Comparison of ENCODE assay signal across 1 cellular context in the genomic region with DNA sequence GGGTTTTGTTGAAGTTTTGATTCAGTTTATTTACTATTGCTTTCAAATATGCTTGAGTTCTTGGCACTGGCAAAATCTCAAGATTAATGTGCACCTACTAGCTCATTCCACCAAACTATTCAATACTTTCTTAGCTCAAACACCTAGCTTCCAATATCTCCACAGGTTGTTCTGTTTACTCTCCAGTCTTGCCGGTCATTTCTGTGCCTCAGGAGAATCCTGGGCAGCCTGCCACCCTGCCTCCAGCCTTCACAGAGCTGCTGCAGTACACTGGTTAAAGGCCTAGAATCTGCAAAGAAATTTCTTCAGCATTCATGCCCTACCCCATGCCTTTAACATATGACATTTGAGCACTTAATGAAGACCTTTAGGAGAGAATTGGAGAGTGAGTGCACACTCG.
TF ChIP-seq lines count a peak whose summit lies in the region.

No MANE protein-coding gene starts in this region.

TF ChIP-seq in HepG2, 621 proteins besides CTCF, POLR2A, EP300 and RAD21:
- TF ChIP-seq ZNF44 (CRISPR knock-in tag; IDR thresholded peaks at IDR 0.05): no peak
- no peak for TF ChIP-seq MYNN (CRISPR knock-in tag; IDR thresholded peaks at IDR 0.05; ENCODE audit: low read depth)
- TF ChIP-seq CENPT (CRISPR knock-in tag; IDR thresholded peaks at IDR 0.05; ENCODE audit: low read depth): no peak
- TF ChIP-seq, protein P1, sequence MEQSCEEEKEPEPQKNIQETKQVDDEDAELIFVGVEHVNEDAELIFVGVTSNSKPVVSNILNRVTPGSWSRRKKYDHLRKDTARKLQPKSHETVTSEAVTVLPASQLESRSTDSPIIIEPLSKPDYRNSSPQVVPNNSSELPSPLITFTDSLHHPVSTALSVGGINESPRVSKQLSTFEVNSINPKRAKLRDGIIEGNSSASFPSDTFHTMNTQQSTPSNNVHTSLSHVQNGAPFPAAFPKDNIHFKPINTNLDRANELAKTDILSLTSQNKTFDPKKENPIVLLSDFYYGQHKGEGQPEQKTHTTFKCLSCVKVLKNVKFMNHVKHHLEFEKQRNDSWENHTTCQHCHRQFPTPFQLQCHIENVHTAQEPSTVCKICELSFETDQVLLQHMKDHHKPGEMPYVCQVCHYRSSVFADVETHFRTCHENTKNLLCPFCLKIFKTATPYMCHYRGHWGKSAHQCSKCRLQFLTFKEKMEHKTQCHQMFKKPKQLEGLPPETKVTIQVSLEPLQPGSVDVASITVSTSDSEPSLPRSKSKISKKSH (CRISPR knock-in tag; IDR thresholded peaks at IDR 0.05; ENCODE audit: borderline replicate concordance): no peak
- TF ChIP-seq ZNF121 (CRISPR knock-in tag; IDR thresholded peaks at IDR 0.05): no peak
- TF ChIP-seq ZNF616 (CRISPR knock-in tag; IDR thresholded peaks at IDR 0.05; ENCODE audit: low read depth): no peak
- TF ChIP-seq, protein P2, sequence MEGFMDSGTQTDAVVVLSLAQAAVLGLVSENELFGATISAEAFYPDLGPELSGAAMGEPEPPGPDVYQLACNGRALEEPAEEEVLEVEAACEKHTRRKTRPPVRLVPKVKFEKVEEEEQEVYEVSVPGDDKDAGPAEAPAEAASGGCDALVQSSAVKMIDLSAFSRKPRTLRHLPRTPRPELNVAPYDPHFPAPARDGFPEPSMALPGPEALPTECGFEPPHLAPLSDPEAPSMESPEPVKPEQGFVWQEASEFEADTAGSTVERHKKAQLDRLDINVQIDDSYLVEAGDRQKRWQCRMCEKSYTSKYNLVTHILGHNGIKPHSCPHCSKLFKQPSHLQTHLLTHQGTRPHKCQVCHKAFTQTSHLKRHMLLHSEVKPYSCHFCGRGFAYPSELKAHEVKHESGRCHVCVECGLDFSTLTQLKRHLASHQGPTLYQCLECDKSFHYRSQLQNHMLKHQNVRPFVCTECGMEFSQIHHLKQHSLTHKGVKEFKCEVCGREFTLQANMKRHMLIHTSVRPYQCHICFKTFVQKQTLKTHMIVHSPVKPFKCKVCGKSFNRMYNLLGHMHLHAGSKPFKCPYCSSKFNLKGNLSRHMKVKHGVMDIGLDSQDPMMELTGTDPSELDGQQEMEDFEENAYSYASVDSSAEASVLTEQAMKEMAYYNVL (CRISPR knock-in tag; IDR thresholded peaks at IDR 0.05; ENCODE audit: borderline replicate concordance): no peak
- TF ChIP-seq NFE2L1 (CRISPR knock-in tag; IDR thresholded peaks at IDR 0.05; ENCODE audit: borderline replicate concordance): no peak
- no peak for TF ChIP-seq STAG1 (CRISPR knock-in tag; IDR thresholded peaks at IDR 0.05)
- no peak for TF ChIP-seq GLI4 (CRISPR knock-in tag; IDR thresholded peaks at IDR 0.05; ENCODE audit: borderline replicate concordance)
- no peak for TF ChIP-seq FOXM1 (CRISPR knock-in tag; IDR thresholded peaks at IDR 0.05)
- TF ChIP-seq, protein P3, sequence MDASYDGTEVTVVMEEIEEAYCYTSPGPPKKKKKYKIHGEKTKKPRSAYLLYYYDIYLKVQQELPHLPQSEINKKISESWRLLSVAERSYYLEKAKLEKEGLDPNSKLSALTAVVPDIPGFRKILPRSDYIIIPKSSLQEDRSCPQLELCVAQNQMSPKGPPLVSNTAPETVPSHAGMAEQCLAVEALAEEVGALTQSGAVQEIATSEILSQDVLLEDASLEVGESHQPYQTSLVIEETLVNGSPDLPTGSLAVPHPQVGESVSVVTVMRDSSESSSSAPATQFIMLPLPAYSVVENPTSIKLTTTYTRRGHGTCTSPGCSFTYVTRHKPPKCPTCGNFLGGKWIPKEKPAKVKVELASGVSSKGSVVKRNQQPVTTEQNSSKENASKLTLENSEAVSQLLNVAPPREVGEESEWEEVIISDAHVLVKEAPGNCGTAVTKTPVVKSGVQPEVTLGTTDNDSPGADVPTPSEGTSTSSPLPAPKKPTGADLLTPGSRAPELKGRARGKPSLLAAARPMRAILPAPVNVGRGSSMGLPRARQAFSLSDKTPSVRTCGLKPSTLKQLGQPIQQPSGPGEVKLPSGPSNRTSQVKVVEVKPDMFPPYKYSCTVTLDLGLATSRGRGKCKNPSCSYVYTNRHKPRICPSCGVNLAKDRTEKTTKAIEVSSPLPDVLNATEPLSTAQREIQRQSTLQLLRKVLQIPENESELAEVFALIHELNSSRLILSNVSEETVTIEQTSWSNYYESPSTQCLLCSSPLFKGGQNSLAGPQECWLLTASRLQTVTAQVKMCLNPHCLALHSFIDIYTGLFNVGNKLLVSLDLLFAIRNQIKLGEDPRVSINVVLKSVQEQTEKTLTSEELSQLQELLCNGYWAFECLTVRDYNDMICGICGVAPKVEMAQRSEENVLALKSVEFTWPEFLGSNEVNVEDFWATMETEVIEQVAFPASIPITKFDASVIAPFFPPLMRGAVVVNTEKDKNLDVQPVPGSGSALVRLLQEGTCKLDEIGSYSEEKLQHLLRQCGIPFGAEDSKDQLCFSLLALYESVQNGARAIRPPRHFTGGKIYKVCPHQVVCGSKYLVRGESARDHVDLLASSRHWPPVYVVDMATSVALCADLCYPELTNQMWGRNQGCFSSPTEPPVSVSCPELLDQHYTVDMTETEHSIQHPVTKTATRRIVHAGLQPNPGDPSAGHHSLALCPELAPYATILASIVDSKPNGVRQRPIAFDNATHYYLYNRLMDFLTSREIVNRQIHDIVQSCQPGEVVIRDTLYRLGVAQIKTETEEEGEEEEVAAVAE (CRISPR knock-in tag; IDR thresholded peaks at IDR 0.05; ENCODE audit: borderline replicate concordance): no peak
- TF ChIP-seq ZC3H4 (CRISPR knock-in tag; IDR thresholded peaks at IDR 0.05; ENCODE audit: borderline replicate concordance): no peak
- TF ChIP-seq, protein P4, sequence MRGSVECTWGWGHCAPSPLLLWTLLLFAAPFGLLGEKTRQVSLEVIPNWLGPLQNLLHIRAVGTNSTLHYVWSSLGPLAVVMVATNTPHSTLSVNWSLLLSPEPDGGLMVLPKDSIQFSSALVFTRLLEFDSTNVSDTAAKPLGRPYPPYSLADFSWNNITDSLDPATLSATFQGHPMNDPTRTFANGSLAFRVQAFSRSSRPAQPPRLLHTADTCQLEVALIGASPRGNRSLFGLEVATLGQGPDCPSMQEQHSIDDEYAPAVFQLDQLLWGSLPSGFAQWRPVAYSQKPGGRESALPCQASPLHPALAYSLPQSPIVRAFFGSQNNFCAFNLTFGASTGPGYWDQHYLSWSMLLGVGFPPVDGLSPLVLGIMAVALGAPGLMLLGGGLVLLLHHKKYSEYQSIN (CRISPR knock-in tag; IDR thresholded peaks at IDR 0.05; ENCODE audit: borderline replicate concordance): no peak
- TF ChIP-seq DNMT3B (CRISPR knock-in tag; conservative IDR thresholded peaks at IDR 0.05): no peak
